In the genomic region with DNA sequence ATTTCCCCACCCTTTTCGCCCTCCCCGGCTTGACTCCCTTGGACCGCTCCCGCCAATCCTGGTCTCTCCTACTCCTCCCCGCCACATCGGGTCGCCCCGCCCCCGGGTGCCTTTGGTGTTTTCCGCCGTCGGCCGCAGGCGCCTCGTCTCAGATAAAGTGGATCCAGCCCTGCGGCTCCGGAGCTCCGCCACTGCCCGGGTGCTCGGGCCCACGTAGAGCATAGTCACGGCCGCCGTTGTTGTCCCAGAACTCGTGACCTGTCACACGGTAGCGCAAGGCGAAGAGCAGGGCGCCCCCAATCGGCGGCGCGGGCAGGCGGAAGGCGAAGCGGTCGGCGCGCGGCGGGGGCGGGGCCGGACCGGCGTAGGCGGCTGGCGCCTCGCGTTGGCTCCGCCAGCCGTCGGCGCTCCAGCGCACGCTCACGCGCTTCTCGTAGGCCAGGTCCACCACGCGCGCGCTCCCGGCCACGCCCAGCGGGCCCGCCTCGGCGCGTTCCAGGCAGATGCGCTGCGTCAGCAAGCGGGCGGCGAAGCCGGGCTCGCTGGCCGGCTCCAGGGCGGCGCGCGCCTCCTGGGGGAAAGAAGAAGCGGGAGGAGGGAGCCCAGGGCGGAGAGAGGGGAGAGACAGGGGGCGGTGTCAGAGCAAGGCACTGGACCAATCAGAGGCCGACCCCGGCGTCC, we compare ENCODE assay signal across 8 cellular contexts. TPM values are rescaled to one million over a fixed set of nuclear protein-coding genes. Genes with fewer than 3 reads are reported as not detected.
A peak's percentile ranks its signal among the peaks of the same experiment; 100 is the strongest.
DNase-seq lines count a peak whose midpoint lies in the region; ATAC-seq and TF ChIP-seq lines count a peak whose summit lies in the region.

No MANE protein-coding gene starts in this region.

- H3K4me3 ChIP-seq in thymus (ENCODE audit: low read length): peak overlapping the region; percentile 67

- peaks cover 12% of the 10 kb centered on the region for H3K36me3 ChIP-seq in thymus (ENCODE audit: control insufficient read depth, insufficient read depth)

- H3K36me3 Mint-ChIP-seq in activated naive CD4-positive, alpha-beta T cell treated with anti-CD3 and anti-CD28 coated beads, Interleukin-2, amount 50 U/mL, for 24 hours: peaks cover 2% of the 10 kb centered on the region
- H3K36me3 Mint-ChIP-seq in glutamatergic neuron (ENCODE audit: unreplicated experiment) (peaks cover 9% of the 10 kb centered on the region), osteocyte (ENCODE audit: unreplicated experiment) (no peaks in the 10 kb centered on the region)

- H3K9me3 ChIP-seq in thymus (ENCODE audit: control insufficient read depth): peaks cover 1% of the 10 kb centered on the region

- H3K27me3 ChIP-seq in thymus (ENCODE audit: control insufficient read depth, insufficient read depth): no peaks in the 10 kb centered on the region

- peak overlapping the region; percentile 97 for H3K27ac Mint-ChIP-seq in activated naive CD4-positive, alpha-beta T cell treated with anti-CD3 and anti-CD28 coated beads, Interleukin-2, amount 50 U/mL, for 24 hours
- H3K27ac Mint-ChIP-seq in glutamatergic neuron (ENCODE audit: unreplicated experiment) (peak overlapping the region; percentile 97), osteocyte (ENCODE audit: unreplicated experiment) (peak overlapping the region; percentile 100)

- peak; percentile 78 for ATAC-seq in HG02571 (IDR thresholded peaks at IDR 0.05; ENCODE audit: unreplicated experiment)

- H3K27ac ChIP-seq in thymus (ENCODE audit: low read depth): peak overlapping the region; percentile 98

- peaks cover 11% of the 10 kb centered on the region for H3K4me1 ChIP-seq in thymus (ENCODE audit: control insufficient read depth, insufficient read depth, low read length)

- peaks cover 31% of the 10 kb centered on the region for H3K4me1 Mint-ChIP-seq in activated naive CD4-positive, alpha-beta T cell treated with anti-CD3 and anti-CD28 coated beads, Interleukin-2, amount 50 U/mL, for 24 hours
- H3K4me1 Mint-ChIP-seq in glutamatergic neuron (ENCODE audit: low read depth, unreplicated experiment) (peaks cover 4% of the 10 kb centered on the region), osteocyte (ENCODE audit: unreplicated experiment) (peaks cover 30% of the 10 kb centered on the region)

- peak overlapping the region; percentile 98 for H3K4me3 Mint-ChIP-seq in activated naive CD4-positive, alpha-beta T cell treated with anti-CD3 and anti-CD28 coated beads, Interleukin-2, amount 50 U/mL, for 24 hours
- H3K4me3 Mint-ChIP-seq in glutamatergic neuron (ENCODE audit: unreplicated experiment) (peak overlapping the region; percentile 94), osteocyte (ENCODE audit: unreplicated experiment) (peak overlapping the region; percentile 94)

- DNase-seq in GM10266 (ENCODE audit: extremely low spot score): peak; percentile 99
- peak; percentile 98 for DNase-seq in NAMALWA (ENCODE audit: low spot score)
- peak; percentile 98 for DNase-seq in SK-N-DZ (ENCODE audit: low spot score)
- peak; percentile 98 for DNase-seq in glutamatergic neuron
- peak; percentile 100 for DNase-seq in osteocyte (ENCODE audit: extremely low spot score, unreplicated experiment)

- peak; percentile 99 for TF ChIP-seq CTCF in GM10266 (IDR thresholded peaks at IDR 0.05; ENCODE audit: control insufficient read depth, insufficient read depth, low read depth, missing control alignments)
- peak; percentile 67 for TF ChIP-seq CTCF in glutamatergic neuron (IDR thresholded peaks at IDR 0.05; ENCODE audit: partially characterized antibody, unreplicated experiment)
- peak; percentile 93 for TF ChIP-seq CTCF in osteocyte (IDR thresholded peaks at IDR 0.05)

- H3K27me3 Mint-ChIP-seq in activated naive CD4-positive, alpha-beta T cell treated with anti-CD3 and anti-CD28 coated beads, Interleukin-2, amount 50 U/mL, for 24 hours: peaks cover 7% of the 10 kb centered on the region
- H3K27me3 Mint-ChIP-seq in glutamatergic neuron (ENCODE audit: unreplicated experiment): peaks cover 20% of the 10 kb centered on the region
- H3K27me3 Mint-ChIP-seq in osteocyte (ENCODE audit: unreplicated experiment): no peaks in the 10 kb centered on the region

- no peaks in the 10 kb centered on the region for H3K9me3 Mint-ChIP-seq in activated naive CD4-positive, alpha-beta T cell treated with anti-CD3 and anti-CD28 coated beads, Interleukin-2, amount 50 U/mL, for 24 hours
- H3K9me3 Mint-ChIP-seq in glutamatergic neuron (ENCODE audit: unreplicated experiment): peaks cover 20% of the 10 kb centered on the region
- H3K9me3 Mint-ChIP-seq in osteocyte (ENCODE audit: unreplicated experiment): no peaks in the 10 kb centered on the region

- under 1% methylated on average over 87 of the region's 87 CpGs for WGBS in thymus

RNA-seq across cellular contexts. Expression of a gene that starts 1.2 kb away (rescaled TPM):
- 6.0 and 9.3 TPM in 2 replicates for polyA plus RNA-seq in SK-N-DZ (2014; cell fraction: cytosol; rRNA removed)
- 17.1 and 21.5 TPM in 2 replicates for polyA plus RNA-seq in SK-N-DZ (2014; cell fraction: nucleus; rRNA removed)
- total RNA-seq in glutamatergic neuron (ENCODE audit: unreplicated experiment) (10.8 TPM), osteocyte (15.3 and 19.2 TPM in 2 replicates)
- 43.1 TPM for polyA plus RNA-seq in thymus

RNA-seq across cellular contexts. Expression of a gene that starts 5.2 kb away (rescaled TPM):
- 20.5 and 23.3 TPM in 2 replicates for polyA plus RNA-seq in SK-N-DZ (2014; cell fraction: cytosol; rRNA removed)
- polyA plus RNA-seq in SK-N-DZ (2014; cell fraction: nucleus; rRNA removed): 23.9 and 48.5 TPM in 2 replicates
- total RNA-seq in glutamatergic neuron (ENCODE audit: unreplicated experiment) (32.6 TPM), osteocyte (21.6 and 27.9 TPM in 2 replicates)
- polyA plus RNA-seq in thymus: 20.6 TPM

RNA-seq across cellular contexts. Expression of a gene that starts 15.5 kb away (rescaled TPM):
- 6.4 and 8.3 TPM in 2 replicates for polyA plus RNA-seq in SK-N-DZ (2014; cell fraction: cytosol; rRNA removed)
- polyA plus RNA-seq in SK-N-DZ (2014; cell fraction: nucleus; rRNA removed): 4.6 and 10.0 TPM in 2 replicates
- 12.2 TPM for total RNA-seq in glutamatergic neuron (ENCODE audit: unreplicated experiment)
- total RNA-seq in osteocyte: 6.9 and 8.4 TPM in 2 replicates
- 10.2 TPM for polyA plus RNA-seq in thymus

RNA-seq across cellular contexts. Expression of a gene that starts 19.8 kb away (rescaled TPM):
- polyA plus RNA-seq in SK-N-DZ (2014; cell fraction: cytosol; rRNA removed): 142 and 147 TPM in 2 replicates
- polyA plus RNA-seq in SK-N-DZ (2014; cell fraction: nucleus; rRNA removed): 567 and 701 TPM in 2 replicates
- total RNA-seq in glutamatergic neuron (ENCODE audit: unreplicated experiment) (355 TPM), osteocyte (175 and 183 TPM in 2 replicates)
- polyA plus RNA-seq in thymus: 164 TPM

RNA-seq across cellular contexts. Expression of a gene that starts 51.3 kb away (rescaled TPM):
- polyA plus RNA-seq in SK-N-DZ (2014; cell fraction: cytosol; rRNA removed): 23.2 and 28.7 TPM in 2 replicates
- polyA plus RNA-seq in SK-N-DZ (2014; cell fraction: nucleus; rRNA removed): 59.7 and 85.7 TPM in 2 replicates
- 70.6 TPM for total RNA-seq in glutamatergic neuron (ENCODE audit: unreplicated experiment)
- total RNA-seq in osteocyte: 36.4 and 42.7 TPM in 2 replicates
- polyA plus RNA-seq in thymus: 6.3 TPM

Comparison
In these comparisons a context has a peak if more than half of its experiments do, and no peak if none do; other contexts are left out.
1. Peak in every context shown above with its lines: DNase-seq, ATAC-seq, H3K4me3 ChIP-seq and H3K27ac ChIP-seq.